Comparison of ENCODE assay signal across 8 cellular contexts in genomic region chr14:22900088-22900799, GRCh38. TPM values are rescaled to one million over a fixed set of nuclear protein-coding genes. Genes with fewer than 3 reads are reported as not detected.
A peak's percentile ranks its signal among the peaks of the same experiment; 100 is the strongest.
DNase-seq lines count a peak whose midpoint lies in the region; ATAC-seq, FAIRE-seq and TF ChIP-seq lines count a peak whose summit lies in the region.

No MANE protein-coding gene starts in this region.

- no peaks in the 10 kb centered on the region for H3K9me2 ChIP-seq in GM23338 (ENCODE audit: insufficient read depth)

- H3K27me3 Mint-ChIP-seq in GM23338 (ENCODE audit: insufficient read depth, low read depth, poor library complexity) = peaks cover 22% of the 10 kb centered on the region

- H3K27ac ChIP-seq in GM23338 (ENCODE audit: low read depth) (no peak overlapping the region), endothelial cell of umbilical vein (ENCODE audit: insufficient read depth, low read depth, low read length) (no peak overlapping the region)

- ATAC-seq in GM23338 (peak; percentile 76), HG02938 (IDR thresholded peaks at IDR 0.05; ENCODE audit: unreplicated experiment) (no peak), HG02885 (IDR thresholded peaks at IDR 0.05; ENCODE audit: poor library complexity, unreplicated experiment) (no peak)

- no peaks in the 10 kb centered on the region for H3K9me3 Mint-ChIP-seq in GM23338

- H3K4me1 ChIP-seq in GM23338 (ENCODE audit: insufficient read depth) = peaks cover 14% of the 10 kb centered on the region
- no peaks in the 10 kb centered on the region for H3K4me1 ChIP-seq in endothelial cell of umbilical vein (ENCODE audit: control insufficient read depth, extremely low read depth, insufficient read depth, low read length)

- H3K9ac ChIP-seq in endothelial cell of umbilical vein (replicated peaks; ENCODE audit: extremely low read depth, insufficient read depth, low read length) = no peak overlapping the region

- H3K4me3 ChIP-seq in GM23338 (no peak overlapping the region), endothelial cell of umbilical vein (replicated peaks in 1 of 3; ENCODE audit: insufficient read depth in 1 of 3, low read depth in 1 of 3, low read length in 3 of 3) (no peak overlapping the region)

- intact Hi-C loops in endothelial cell of umbilical vein (cut with micrococcal nuclease) = loop anchor here (1.0 to 2.0 kb wide), 8 partner anchors 28 to 513 kb away; partner anchors contain the start of gene MMP14

- in situ Hi-C loops in Caki2 (cut with HindIII; ENCODE audit: low pct_unique_long_range_greater_than_20kb, low sequenced_read_pairs) = no loop called here

- dilution Hi-C loops in endothelial cell of umbilical vein (cut with MboI; ENCODE audit: extremely low pct_ligation_motif_present, low sequenced_read_pairs) = no loop called here

- H3K9me3 ChIP-seq in endothelial cell of umbilical vein (replicated peaks; ENCODE audit: control insufficient read depth, insufficient read depth, low read length) = no peaks in the 10 kb centered on the region

- H2AFZ ChIP-seq in GM23338 (no peak overlapping the region), endothelial cell of umbilical vein (ENCODE audit: low read depth, low read length) (no peak overlapping the region)

- H4K20me1 ChIP-seq in GM23338 (replicated peaks; ENCODE audit: insufficient read depth) (no peaks in the 10 kb centered on the region; the same call in none of the 2 replicates), endothelial cell of umbilical vein (replicated peaks; ENCODE audit: control insufficient read depth, extremely low read depth, insufficient read depth, low read length) (no peaks in the 10 kb centered on the region)

- H3K36me3 ChIP-seq in GM23338 (ENCODE audit: insufficient read depth) (peaks cover 24% of the 10 kb centered on the region), endothelial cell of umbilical vein (ENCODE audit: control insufficient read depth in 2 of 2, extremely low read depth in 1 of 2, insufficient read depth in 2 of 2, low read length in 2 of 2) (peaks cover 29 to 32% of the 10 kb centered on the region in 2 experiments)

- CTCF ChIA-PET in endothelial cell of umbilical vein (lab: Charles Lee) = interaction anchor here (0.6 to 9.7 kb wide), 26 partner anchors 13 to 512 kb away, joined by 3 to 80 read pairs (median 5); partner anchors contain the start of genes LRP10, PRMT5, RBM23 and REM2

- no TSS peak for BruUV-seq in endothelial cell of umbilical vein (replicated peaks; lab: Mats Ljungman, UMichigan)

- peak; percentile 92 for FAIRE-seq in endothelial cell of umbilical vein (lab: Jason Lieb, UNC)

- H3K27me3 ChIP-seq in GM23338 (ENCODE audit: insufficient read depth) (peaks cover 39% of the 10 kb centered on the region), endothelial cell of umbilical vein (ENCODE audit: control insufficient read depth in 2 of 2, insufficient read depth in 2 of 2, low read length in 2 of 2) (no peaks in the 10 kb centered on the region)

- DNase-seq in Caki2 (ENCODE audit: low read depth) = peak; percentile 65
- peak; percentile 90 for DNase-seq in GM23338 (ENCODE audit: low spot score)
- peak; percentile 65 for DNase-seq in NCI-H2107 treated with DMSO at 0.1 percent for 48 hours (lab: John Stamatoyannopoulos, UW; ENCODE audit: unreplicated experiment)
- peak; percentile 50 for DNase-seq in UCSD-AML1 (lab: John Stamatoyannopoulos, UW; ENCODE audit: unreplicated experiment)
- peak; percentile 70 for DNase-seq in endothelial cell of umbilical vein (ENCODE audit: low read depth, low spot score)
- peak; percentile 36 for DNase-seq in midbrain (lab: John Stamatoyannopoulos, UW)

- H3K4me1 Mint-ChIP-seq in GM23338 = peaks cover 6% of the 10 kb centered on the region

- TF ChIP-seq CTCF in GM23338 (conservative IDR thresholded peaks at IDR 0.05; ENCODE audit: low read depth in 2 of 2) (peak; percentile 67 to 77), endothelial cell of umbilical vein (IDR thresholded peaks at IDR 0.05; ENCODE audit: extremely low read depth in 1 of 2, insufficient read depth in 1 of 2, low read depth in 1 of 2, low read length in 2 of 2) (peak; percentile 38 to 65)

- no peak overlapping the region for H3K4me3 Mint-ChIP-seq in GM23338

- TF ChIP-seq POLR2A in endothelial cell of umbilical vein (IDR thresholded peaks at IDR 0.05; ENCODE audit: low read depth, low read length) = no peak

- H3F3A ChIP-seq in GM23338 (replicated peaks; ENCODE audit: low read depth) = peaks cover 13% of the 10 kb centered on the region

- no peaks in the 10 kb centered on the region for H3K79me2 ChIP-seq in GM23338 (replicated peaks; ENCODE audit: insufficient read depth)
- H3K79me2 ChIP-seq in endothelial cell of umbilical vein (ENCODE audit: control insufficient read depth, insufficient read depth, low read length) = no peaks in the 10 kb centered on the region

- peaks cover 44% of the 10 kb centered on the region for H3K36me3 Mint-ChIP-seq in GM23338 (ENCODE audit: low read depth)

- POLR2A ChIA-PET in endothelial cell of umbilical vein (lab: Charles Lee) = no interaction called here

- no peaks in the 10 kb centered on the region for H3K9me1 ChIP-seq in endothelial cell of umbilical vein (replicated peaks; ENCODE audit: control insufficient read depth, extremely low read depth, insufficient read depth, low read length)

- peak overlapping the region; percentile 31; the same call in 1 of the 2 replicates for H3K4me2 ChIP-seq in GM23338
- H3K4me2 ChIP-seq in endothelial cell of umbilical vein (ENCODE audit: insufficient read depth, low read length) = no peak overlapping the region

- H3K27ac Mint-ChIP-seq in GM23338 = no peak overlapping the region

RNA-seq across cellular contexts. Expression of gene REM2, which starts 17.2 kb away (rescaled TPM):
- not detected in 2 replicates for total RNA-seq in Caki2 (2014; rRNA removed; shearing (Covaris generic); ENCODE audit: low replicate concordance)
- total RNA-seq in GM23338 (2014; rRNA removed; shearing (Covaris generic)) = 0.31 and 1.2 TPM in 2 replicates
- polyA plus RNA-seq in GM23338 (2016; fragmentation: Nextera tagmentation; extraction: Ambion mirVana) (2.9 and 3.0 TPM in 2 replicates), endothelial cell of umbilical vein (0.06 TPM in 1 of 2 replicates, not detected in the other)
- total RNA-seq in endothelial cell of umbilical vein = 0.33 TPM in 1 of 2 replicates, not detected in the other
- polyA plus RNA-seq in endothelial cell of umbilical vein (2011; cell fraction: cytosol; rRNA removed) = 0.04 TPM in 1 of 2 replicates, not detected in the other
- polyA plus RNA-seq in endothelial cell of umbilical vein (2011; cell fraction: nucleus; rRNA removed) = 0.46 TPM in 2 replicates
- not detected in 2 replicates for polyA plus RNA-seq in endothelial cell of umbilical vein (2012)
- polyA minus RNA-seq in endothelial cell of umbilical vein = 0.17 TPM in 1 of 2 replicates, not detected in the other
- not detected for polyA minus RNA-seq in endothelial cell of umbilical vein (2011; cell fraction: cytosol; rRNA and poly(A)+ RNA removed)
- 0.34 TPM in 1 of 2 replicates, not detected in the other for polyA minus RNA-seq in endothelial cell of umbilical vein (2011; cell fraction: nucleus; rRNA and poly(A)+ RNA removed)

RNA-seq across cellular contexts. Expression of gene RBM23, which starts 18.7 kb away (rescaled TPM):
- total RNA-seq in Caki2 (2014; rRNA removed; shearing (Covaris generic); ENCODE audit: low replicate concordance) = 87.9 and 107 TPM in 2 replicates
- total RNA-seq in GM23338 (2014; rRNA removed; shearing (Covaris generic)) = 52.8 and 1,081 TPM in 2 replicates
- polyA plus RNA-seq in GM23338 (2016; fragmentation: Nextera tagmentation; extraction: Ambion mirVana) (14.4 and 15.2 TPM in 2 replicates), endothelial cell of umbilical vein (67.7 and 73.3 TPM in 2 replicates)
- 61.0 and 68.9 TPM in 2 replicates for total RNA-seq in endothelial cell of umbilical vein
- polyA plus RNA-seq in endothelial cell of umbilical vein (2011; cell fraction: cytosol; rRNA removed) = 61.4 and 66.0 TPM in 2 replicates
- 95.9 and 110 TPM in 2 replicates for polyA plus RNA-seq in endothelial cell of umbilical vein (2011; cell fraction: nucleus; rRNA removed)
- polyA plus RNA-seq in endothelial cell of umbilical vein (2012) = 34.1 and 39.0 TPM in 2 replicates
- polyA minus RNA-seq in endothelial cell of umbilical vein = 89.3 and 101 TPM in 2 replicates
- polyA minus RNA-seq in endothelial cell of umbilical vein (2011; cell fraction: cytosol; rRNA and poly(A)+ RNA removed) = 28.7 TPM
- polyA minus RNA-seq in endothelial cell of umbilical vein (2011; cell fraction: nucleus; rRNA and poly(A)+ RNA removed) = 57.6 and 59.9 TPM in 2 replicates

RNA-seq across cellular contexts. Expression of gene LRP10, which starts 28.7 kb away (rescaled TPM):
- 44.5 and 48.8 TPM in 2 replicates for total RNA-seq in Caki2 (2014; rRNA removed; shearing (Covaris generic); ENCODE audit: low replicate concordance)
- 16.5 and 18.1 TPM in 2 replicates for total RNA-seq in GM23338 (2014; rRNA removed; shearing (Covaris generic))
- polyA plus RNA-seq in GM23338 (2016; fragmentation: Nextera tagmentation; extraction: Ambion mirVana) = 5.4 and 6.4 TPM in 2 replicates
- total RNA-seq in endothelial cell of umbilical vein = 119 and 123 TPM in 2 replicates
- polyA plus RNA-seq in endothelial cell of umbilical vein = 157 and 192 TPM in 2 replicates
- polyA plus RNA-seq in endothelial cell of umbilical vein (2011; cell fraction: cytosol; rRNA removed) = 119 and 152 TPM in 2 replicates
- 62.0 and 72.3 TPM in 2 replicates for polyA plus RNA-seq in endothelial cell of umbilical vein (2011; cell fraction: nucleus; rRNA removed)
- polyA plus RNA-seq in endothelial cell of umbilical vein (2012) = 115 and 125 TPM in 2 replicates
- 193 and 248 TPM in 2 replicates for polyA minus RNA-seq in endothelial cell of umbilical vein
- 31.7 TPM for polyA minus RNA-seq in endothelial cell of umbilical vein (2011; cell fraction: cytosol; rRNA and poly(A)+ RNA removed)
- polyA minus RNA-seq in endothelial cell of umbilical vein (2011; cell fraction: nucleus; rRNA and poly(A)+ RNA removed) = 37.7 and 38.5 TPM in 2 replicates

RNA-seq across cellular contexts. Expression of gene PRMT5, which starts 28.9 kb away (rescaled TPM):
- 92.8 and 171 TPM in 2 replicates for total RNA-seq in Caki2 (2014; rRNA removed; shearing (Covaris generic); ENCODE audit: low replicate concordance)
- total RNA-seq in GM23338 (2014; rRNA removed; shearing (Covaris generic)) = 123 and 124 TPM in 2 replicates
- 68.8 and 74.5 TPM in 2 replicates for polyA plus RNA-seq in GM23338 (2016; fragmentation: Nextera tagmentation; extraction: Ambion mirVana)
- total RNA-seq in endothelial cell of umbilical vein = 67.2 and 73.1 TPM in 2 replicates
- polyA plus RNA-seq in endothelial cell of umbilical vein = 185 and 197 TPM in 2 replicates
- polyA plus RNA-seq in endothelial cell of umbilical vein (2011; cell fraction: cytosol; rRNA removed) = 149 and 155 TPM in 2 replicates
- 153 and 169 TPM in 2 replicates for polyA plus RNA-seq in endothelial cell of umbilical vein (2011; cell fraction: nucleus; rRNA removed)
- 59.8 and 91.5 TPM in 2 replicates for polyA plus RNA-seq in endothelial cell of umbilical vein (2012)
- 170 and 188 TPM in 2 replicates for polyA minus RNA-seq in endothelial cell of umbilical vein
- polyA minus RNA-seq in endothelial cell of umbilical vein (2011; cell fraction: cytosol; rRNA and poly(A)+ RNA removed) = 142 TPM
- polyA minus RNA-seq in endothelial cell of umbilical vein (2011; cell fraction: nucleus; rRNA and poly(A)+ RNA removed) = 38.8 and 62.8 TPM in 2 replicates

RNA-seq across cellular contexts. Expression of gene HAUS4, which starts 56.6 kb away (rescaled TPM):
- 120 and 155 TPM in 2 replicates for total RNA-seq in Caki2 (2014; rRNA removed; shearing (Covaris generic); ENCODE audit: low replicate concordance)
- total RNA-seq in GM23338 (2014; rRNA removed; shearing (Covaris generic)) = 60.4 and 85.3 TPM in 2 replicates
- polyA plus RNA-seq in GM23338 (2016; fragmentation: Nextera tagmentation; extraction: Ambion mirVana) = 20.8 and 24.6 TPM in 2 replicates
- total RNA-seq in endothelial cell of umbilical vein = 33.8 and 37.4 TPM in 2 replicates
- 23.5 and 30.3 TPM in 2 replicates for polyA plus RNA-seq in endothelial cell of umbilical vein
- polyA plus RNA-seq in endothelial cell of umbilical vein (2011; cell fraction: cytosol; rRNA removed) = 40.9 and 41.1 TPM in 2 replicates
- polyA plus RNA-seq in endothelial cell of umbilical vein (2011; cell fraction: nucleus; rRNA removed) = 60.0 and 60.8 TPM in 2 replicates
- 29.9 and 35.9 TPM in 2 replicates for polyA plus RNA-seq in endothelial cell of umbilical vein (2012)
- polyA minus RNA-seq in endothelial cell of umbilical vein = 23.1 and 29.5 TPM in 2 replicates
- polyA minus RNA-seq in endothelial cell of umbilical vein (2011; cell fraction: cytosol; rRNA and poly(A)+ RNA removed) = 29.3 TPM
- polyA minus RNA-seq in endothelial cell of umbilical vein (2011; cell fraction: nucleus; rRNA and poly(A)+ RNA removed) = 17.8 and 31.6 TPM in 2 replicates

Comparison
In these comparisons a context has a peak if more than half of its experiments do, and no peak if none do; other contexts are left out.
1. DNase-seq: peak in every context shown above with its lines; median percentile 90 in GM23338; 70 in endothelial cell of umbilical vein; 65 in Caki2; 65 in NCI-H2107 treated with DMSO at 0.1 percent for 48 hours; 50 in UCSD-AML1; 36 in midbrain.